ENCODE assay signal across 19 cellular contexts in genomic region chr2:97724501-97724900, GRCh38. TPM values are rescaled to one million over a fixed set of nuclear protein-coding genes. Genes with fewer than 3 reads are reported as not detected.
"Had no signal": no experiment of that assay in that cellular context is flagged by ENCODE, and none has a peak within 500 bp of the region (broad histone marks: within the 10 kb centered on the region; RNA-seq: fewer than 3 reads in every experiment).

No MANE protein-coding gene starts in this region.

- DNase-seq: activated CD4-positive, alpha-beta T cell treated with anti-CD3 and anti-CD28 coated beads, Interleukin-2, amount 10 ng/mL, durations not matched to agents 24 days and 14 days; activated CD8-positive, alpha-beta memory T cell treated with anti-CD3 and anti-CD28 coated beads, Interleukin-2, amount 50 U/mL, for 48 hours; activated gamma-delta T cell; activated naive CD8-positive, alpha-beta T cell treated with anti-CD3 and anti-CD28 coated beads for 36 hours; amygdala; effector memory CD4-positive, alpha-beta T cell; foreskin fibroblast; midbrain; stimulated activated CD4-positive, alpha-beta T cell treated with anti-CD3 and anti-CD28 coated beads, Interleukin-4, amount 100 ng/mL, for 24 hours had no signal

- ATAC-seq: sciatic nerve; stimulated activated memory B cell treated with anti-CD40 and anti-IgM and Interleukin-4, amounts not matched to agents 10 μg/mL and 1 μg/mL and 100 μg/mL, for 72 hours had no signal

- H3K27me3 Mint-ChIP-seq: activated CD4-positive, alpha-beta T cell treated with anti-CD3 and anti-CD28 coated beads, Interleukin-2, amount 10 ng/mL, durations not matched to agents 24 days and 14 days; activated naive CD8-positive, alpha-beta T cell treated with anti-CD3 and anti-CD28 coated beads for 36 hours; stimulated activated memory B cell treated with anti-CD40 and anti-IgM and Interleukin-4, amounts not matched to agents 10 μg/mL and 1 μg/mL and 100 μg/mL, for 72 hours had no signal

- H3K27me3 ChIP-seq: cardiac muscle cell, hepatocyte, neural progenitor cell had no signal

- H3K4me1 Mint-ChIP-seq: neural progenitor cell had no signal

- H3K36me3 ChIP-seq: cardiac muscle cell, neural progenitor cell, thoracic aorta had no signal

- H3K4me3 Mint-ChIP-seq: activated CD4-positive, alpha-beta T cell treated with anti-CD3 and anti-CD28 coated beads, Interleukin-2, amount 10 ng/mL, durations not matched to agents 24 days and 14 days; activated naive CD8-positive, alpha-beta T cell treated with anti-CD3 and anti-CD28 coated beads for 36 hours; dendritic cell treated with granulocyte-macrophage colony-stimulating factor and Interleukin-4, amounts not matched to agents 40 ng/mL and 50 ng/mL, for 4 days; neural progenitor cell; stimulated activated memory B cell treated with anti-CD40 and anti-IgM and Interleukin-4, amounts not matched to agents 10 μg/mL and 1 μg/mL and 100 μg/mL, for 72 hours had no signal

- H3K36me3 Mint-ChIP-seq: neural progenitor cell; stimulated activated memory B cell treated with anti-CD40 and anti-IgM and Interleukin-4, amounts not matched to agents 10 μg/mL and 1 μg/mL and 100 μg/mL, for 72 hours had no signal

- H3K27ac ChIP-seq: cardiac muscle cell, hepatocyte, neural progenitor cell, thoracic aorta had no signal

- H3K27ac Mint-ChIP-seq: activated CD4-positive, alpha-beta T cell treated with anti-CD3 and anti-CD28 coated beads, Interleukin-2, amount 10 ng/mL, durations not matched to agents 24 days and 14 days; dendritic cell treated with granulocyte-macrophage colony-stimulating factor and Interleukin-4, amounts not matched to agents 40 ng/mL and 50 ng/mL, for 4 days; neural progenitor cell; stimulated activated memory B cell treated with anti-CD40 and anti-IgM and Interleukin-4, amounts not matched to agents 10 μg/mL and 1 μg/mL and 100 μg/mL, for 72 hours had no signal

- H3K4me1 ChIP-seq: neural progenitor cell had no signal

- H3K9me3 ChIP-seq: thoracic aorta had no signal

- H3K9me3 Mint-ChIP-seq: dendritic cell treated with granulocyte-macrophage colony-stimulating factor and Interleukin-4, amounts not matched to agents 40 ng/mL and 50 ng/mL, for 4 days; stimulated activated memory B cell treated with anti-CD40 and anti-IgM and Interleukin-4, amounts not matched to agents 10 μg/mL and 1 μg/mL and 100 μg/mL, for 72 hours had no signal

- H3K4me3 ChIP-seq: cardiac muscle cell, hepatocyte, lung, neural progenitor cell, smooth muscle cell, thoracic aorta had no signal

RNA-seq across cellular contexts. Expression of gene ZAP70, which starts 11.1 kb away (rescaled TPM):
- total RNA-seq: pulmonary artery endothelial cell had no signal
